ENCODE assay signal across 8 cellular contexts in genomic region chr10:32149257-32149955, GRCh38.
A peak's percentile ranks its signal among the peaks of the same experiment; 100 is the strongest.
DNase-seq lines count a peak whose midpoint lies in the region; ATAC-seq and TF ChIP-seq lines count a peak whose summit lies in the region.

No MANE protein-coding gene starts in this region.

- H3K27me3 ChIP-seq in ACC112 (ENCODE audit: insufficient read depth, low read length) (no peaks in the 10 kb centered on the region), left ventricle myocardium inferior (ENCODE audit: low read depth) (no peaks in the 10 kb centered on the region), thyroid gland (no peaks in the 10 kb centered on the region)

- H2AFZ ChIP-seq in ACC112 (ENCODE audit: low read length, unreplicated experiment) = peak overlapping the region; percentile 32

- H3K4me1 ChIP-seq in ACC112 (ENCODE audit: control insufficient read depth, insufficient read depth, low read length, unreplicated experiment) (peaks cover 20% of the 10 kb centered on the region), left ventricle myocardium inferior (peaks cover 22% of the 10 kb centered on the region), thyroid gland (no peaks in the 10 kb centered on the region)

- peaks cover 19% of the 10 kb centered on the region for H3K9me3 ChIP-seq in left ventricle myocardium inferior (replicated peaks)
- H3K9me3 ChIP-seq in thyroid gland = no peaks in the 10 kb centered on the region

- POLR2A ChIA-PET in WTC11 (lab: Charles Lee) = no interaction called here

- DNase-seq in WTC11 (ENCODE audit: low spot score) (no peak), left ventricle myocardium inferior (peak; percentile 56), thyroid gland (peak; percentile 6 to 9), NCI-H146 treated with DMSO at 0.1 percent for 48 hours (lab: John Stamatoyannopoulos, UW; ENCODE audit: unreplicated experiment) (no peak), Ammon's horn (ENCODE audit: low spot score) (no peak)

- 30 to 52% methylated on average over 8 of the region's 8 CpGs for WGBS in thyroid gland, 2 donors

- no peak for TF ChIP-seq POLR2A in thyroid gland (IDR thresholded peaks at IDR 0.05)

- no peaks in the 10 kb centered on the region for H3K79me2 ChIP-seq in ACC112 (ENCODE audit: control insufficient read depth, insufficient read depth, low read length, unreplicated experiment)

- peak; percentile 89 for ATAC-seq in GM19025 (IDR thresholded peaks at IDR 0.05; ENCODE audit: low read depth, unreplicated experiment)
- ATAC-seq in HG03066 (IDR thresholded peaks at IDR 0.05; ENCODE audit: low read depth, unreplicated experiment) = peak; percentile 93
- no peak for ATAC-seq in WTC11

- peaks cover 16% of the 10 kb centered on the region for H3K36me3 Mint-ChIP-seq in WTC11

- H3K27ac ChIP-seq in ACC112 (ENCODE audit: low read depth, low read length) (peak overlapping the region; percentile 95), left ventricle myocardium inferior (replicated peaks) (peak overlapping the region; percentile 72), thyroid gland (no peak overlapping the region)

- intact Hi-C loops in left ventricle myocardium inferior (cut with micrococcal nuclease) (no loop called here), thyroid gland (cut with DNase I) (no loop called here)

- H3K4me3 ChIP-seq in ACC112 (ENCODE audit: low read depth, low read length) = peak overlapping the region; percentile 34; the same call in 1 of the 2 replicates
- peak overlapping the region; percentile 12 for H3K4me3 ChIP-seq in left ventricle myocardium inferior
- no peak overlapping the region for H3K4me3 ChIP-seq in thyroid gland (replicated peaks in 1 of 3)

- no peak for TF ChIP-seq CTCF in WTC11 (IDR thresholded peaks at IDR 0.05)
- TF ChIP-seq CTCF in left ventricle myocardium inferior (IDR thresholded peaks at IDR 0.05; ENCODE audit: borderline replicate concordance) = no peak
- TF ChIP-seq CTCF in thyroid gland (IDR thresholded peaks at IDR 0.05) = no peak

- CTCF ChIA-PET in WTC11 (lab: Charles Lee) = no interaction called here

- peaks cover 15% of the 10 kb centered on the region for H3K4me1 Mint-ChIP-seq in WTC11

- no peak overlapping the region; the same call in 1 of the 2 replicates for H3K27ac Mint-ChIP-seq in WTC11

- no peak overlapping the region for H3K4me3 Mint-ChIP-seq in WTC11

- H3K36me3 ChIP-seq in ACC112 (ENCODE audit: insufficient read depth, low read length) (no peaks in the 10 kb centered on the region), left ventricle myocardium inferior (no peaks in the 10 kb centered on the region), thyroid gland (no peaks in the 10 kb centered on the region)

- H3K9me3 Mint-ChIP-seq in WTC11 = peaks cover 25% of the 10 kb centered on the region

- H3K27me3 Mint-ChIP-seq in WTC11 (ENCODE audit: low read depth) = no peaks in the 10 kb centered on the region

TF ChIP-seq in WTC11, 78 proteins besides CTCF, POLR2A, EP300 and RAD21:
- TF ChIP-seq ELF4 (CRISPR knock-in tag; IDR thresholded peaks at IDR 0.05; ENCODE audit: low read depth) (no peak), AFF4 (CRISPR knock-in tag; IDR thresholded peaks at IDR 0.05; ENCODE audit: borderline replicate concordance) (no peak), GABPB1 (CRISPR knock-in tag; IDR thresholded peaks at IDR 0.05) (peak; percentile 43; the same call in 1 of the 2 replicates)

Comparison
In these comparisons a context has a peak if more than half of its experiments do, and no peak if none do; other contexts are left out.
1. H3K27ac ChIP-seq: peak in ACC112 (single experiment) and left ventricle myocardium inferior (single experiment); none in thyroid gland (0 of 3).
2. H3K4me3 ChIP-seq: peak in ACC112 (single experiment) and left ventricle myocardium inferior (single experiment); none in thyroid gland (0 of 3).
3. DNase-seq: peak in left ventricle myocardium inferior (single experiment) and thyroid gland (2 of 2); none in WTC11 (single experiment), NCI-H146 treated with DMSO at 0.1 percent for 48 hours (single experiment) and Ammon's horn (single experiment).